ENCODE assay signal across 19 cellular contexts in the genomic region with DNA sequence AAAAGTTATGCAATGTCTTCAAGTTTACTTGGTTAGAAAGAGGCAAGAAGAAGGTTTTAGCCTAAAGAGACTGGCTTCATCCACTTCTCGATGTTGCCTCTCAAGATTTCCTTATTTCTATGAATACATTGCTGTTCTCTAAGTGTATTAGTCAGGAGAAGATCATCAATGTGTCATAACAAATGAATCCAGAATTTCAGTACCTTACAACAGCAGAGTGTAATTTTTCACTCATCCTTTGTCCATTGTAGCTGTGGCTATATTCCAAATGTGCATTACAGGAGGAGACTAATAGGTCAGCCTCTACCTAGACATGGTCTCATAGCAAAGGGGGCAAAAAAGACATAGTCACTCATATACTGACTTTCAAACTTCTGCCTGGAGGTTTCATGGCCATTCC.
DNase-seq lines count a peak whose midpoint lies in the region; ATAC-seq, FAIRE-seq and TF ChIP-seq lines count a peak whose summit lies in the region.
"Had no signal": no experiment of that assay in that cellular context is flagged by ENCODE, and none has a peak within 500 bp of the region (broad histone marks: within the 10 kb centered on the region; RNA-seq: fewer than 3 reads in every experiment).

No MANE protein-coding gene starts in this region.

- no peaks in the 10 kb centered on the region for H3K9me3 ChIP-seq in RWPE2 (ENCODE audit: severe bottlenecking)
- no peaks in the 10 kb centered on the region for H3K9me3 ChIP-seq in stomach
- H3K9me3 ChIP-seq: SK-N-SH had no signal

- WGBS in stomach, 5 donors = 56 to 81% (median 71%) methylated on average over 1 of the region's 1 CpG

- H3K4me1 ChIP-seq in RWPE2 (ENCODE audit: insufficient read depth, poor library complexity, severe bottlenecking) (peaks cover 10% of the 10 kb centered on the region), stomach (no peaks in the 10 kb centered on the region)

- DNase-seq in EH (ENCODE audit: low read depth) (peak; percentile 8), HT1080 (ENCODE audit: low read depth) (peak; percentile 77), RWPE2 (ENCODE audit: low spot score) (no peak), fibroblast of peridontal ligament (ENCODE audit: extremely low read depth) (peak; percentile 3), RCC 7860 (ENCODE audit: low spot score) (no peak), NCI-H774 (lab: John Stamatoyannopoulos, UW) (no peak), stomach (no peak), SKM-1 (lab: John Stamatoyannopoulos, UW; ENCODE audit: unreplicated experiment) (no peak)
- DNase-seq: 8988T; CD4-positive, alpha-beta memory T cell; Kasumi-1; NCI-H1417; NCI-H187 treated with DMSO at 0.1 percent for 48 hours; NCI-H446 treated with DMSO at 0.1 percent for 48 hours; SHP77; SK-N-SH had no signal

- H3K27me3 ChIP-seq in RWPE2 (ENCODE audit: insufficient read depth, poor library complexity, severe bottlenecking) (no peaks in the 10 kb centered on the region), stomach (no peaks in the 10 kb centered on the region)

- ATAC-seq in RWPE2 (ENCODE audit: low read depth) = peak; percentile 89
- ATAC-seq: GM12878 had no signal

- TF ChIP-seq POLR2A in stomach (IDR thresholded peaks at IDR 0.05) = no peak

- no peak for TF ChIP-seq EP300 in stomach (IDR thresholded peaks at IDR 0.05)

- TF ChIP-seq CTCF in RWPE2 (IDR thresholded peaks at IDR 0.05; ENCODE audit: poor library complexity, severe bottlenecking) = no peak
- no peak for TF ChIP-seq CTCF in stomach (IDR thresholded peaks at IDR 0.05)

- no peak for FAIRE-seq in RCC 7860 (lab: Jason Lieb, UNC)
- FAIRE-seq: GM12878, GM18507, H1 had no signal

- no peak overlapping the region for H3K4me3 ChIP-seq in RWPE2 (ENCODE audit: severe bottlenecking)
- no peak overlapping the region for H3K4me3 ChIP-seq in stomach
- H3K4me3 ChIP-seq: GM12878 had no signal

- intact Hi-C loops in stomach (cut with DNase I; ENCODE audit: low total_unique reads) = no loop called here

- H3K27ac ChIP-seq in RWPE2 (ENCODE audit: poor library complexity, severe bottlenecking) (peak overlapping the region; percentile 39), stomach (no peak overlapping the region)

- H3K36me3 ChIP-seq in RWPE2 (ENCODE audit: low read depth) (no peaks in the 10 kb centered on the region), stomach (no peaks in the 10 kb centered on the region)

Comparison
In these comparisons a context has a peak if more than half of its experiments do, and no peak if none do; other contexts are left out.
1. DNase-seq: peak in EH (single experiment), HT1080 (single experiment) and fibroblast of peridontal ligament (single experiment); none in RWPE2 (single experiment), RCC 7860 (single experiment), NCI-H774 (single experiment), stomach (single experiment) and SKM-1 (single experiment).